Comparison of ENCODE assay signal across 7 cellular contexts in genomic region chr15:51736646-51737537, GRCh38. TPM values are rescaled to one million over a fixed set of nuclear protein-coding genes. Genes with fewer than 3 reads are reported as not detected.
A peak's percentile ranks its signal among the peaks of the same experiment; 100 is the strongest.
DNase-seq lines count a peak whose midpoint lies in the region; FAIRE-seq and TF ChIP-seq lines count a peak whose summit lies in the region.

No MANE protein-coding gene starts in this region.

- H3K27ac ChIP-seq in HEK293 (ENCODE audit: extremely low read depth, low read depth, low read length) = peak overlapping the region; percentile 63; the same call in 1 of the 2 replicates

- no peak for TF ChIP-seq POLR2A in GM12891 (IDR thresholded peaks at IDR 0.05; ENCODE audit: low read depth, low read length)

- H3K9me3 ChIP-seq in HEK293 (ENCODE audit: control insufficient read depth, insufficient read depth, low read depth, low read length) = no peaks in the 10 kb centered on the region

- H3K4me3 ChIP-seq in HEK293 (ENCODE audit: low read depth, low read length) = peak overlapping the region; percentile 48

- peak; percentile 39 for DNase-seq in GM12891 (ENCODE audit: insufficient read length, low spot score)
- peak; percentile 36 for DNase-seq in NCI-H146 treated with DMSO at 0.1 percent for 48 hours (lab: John Stamatoyannopoulos, UW; ENCODE audit: unreplicated experiment)
- DNase-seq in activated CD4-positive, alpha-beta T cell treated with anti-CD3 and anti-CD28 coated beads, Interleukin-2, amount 50 U/mL, for 4 hours = peak; percentile 57
- peak; percentile 56 for DNase-seq in ecto neural progenitor cell (ENCODE audit: low spot score)
- peak; percentile 14 for DNase-seq in middle frontal gyrus (ENCODE audit: extremely low spot score, low spot score)
- peak; percentile 77 for DNase-seq in stimulated activated naive CD4-positive, alpha-beta T cell treated with Interleukin-2 at 50 U/mL for 16 hours (lab: John Stamatoyannopoulos, UW)

- CTCF ChIA-PET in HEK293 (lab: Yijun Ruan, JAX) = interaction anchor here (0.5 to 1.5 kb wide), 4 partner anchors 17 to 86 kb away, joined by 3 to 5 read pairs (median 4); no protein-coding TSS in a partner anchor

- peak; percentile 83 for FAIRE-seq in GM12891 (lab: Jason Lieb, UNC)

- POLR2A ChIA-PET in HEK293 (lab: Yijun Ruan, JAX) = interaction anchor here (0.6 kb wide), 1 partner anchor 40 kb away, joined by 4 read pairs; no protein-coding TSS in a partner anchor

- no peaks in the 10 kb centered on the region for H3K4me1 ChIP-seq in HEK293 (ENCODE audit: control insufficient read depth, insufficient read depth, low read length)

- peak; percentile 41; the same call in 1 of the 2 replicates for TF ChIP-seq CTCF in HEK293 (tag by site-specific recombination; IDR thresholded peaks at IDR 0.05)

- H3K36me3 ChIP-seq in HEK293 (ENCODE audit: control insufficient read depth in 2 of 2, insufficient read depth in 1 of 2, low read length in 2 of 2) = no peaks in the 10 kb centered on the region

TF ChIP-seq in GM12891, 5 proteins besides CTCF, POLR2A, EP300 and RAD21:
- no peak for TF ChIP-seq TAF1 (IDR thresholded peaks at IDR 0.05; ENCODE audit: low read depth, low read length)
- TF ChIP-seq SPI1 (IDR thresholded peaks at IDR 0.05; ENCODE audit: low read depth, low read length) = no peak
- TF ChIP-seq POLR2AphosphoS5 (IDR thresholded peaks at IDR 0.05; ENCODE audit: low read depth, low read length) = no peak
- TF ChIP-seq POU2F2 (IDR thresholded peaks at IDR 0.05; ENCODE audit: low read depth, low read length) = no peak
- no peak for TF ChIP-seq PAX5 (IDR thresholded peaks at IDR 0.05; ENCODE audit: insufficient read depth, low read length, severe bottlenecking)

TF ChIP-seq in HEK293, 187 proteins besides CTCF, POLR2A, EP300 and RAD21 (continues in another document):
- TF ChIP-seq ZNF449 (tag by site-specific recombination; IDR thresholded peaks at IDR 0.05) (peak; percentile 79; the same call in 1 of the 2 replicates), GLIS2 (tag by site-specific recombination; IDR thresholded peaks at IDR 0.05) (peak; percentile 66), SP3 (tag by site-specific recombination; IDR thresholded peaks at IDR 0.05) (no peak), SP2 (tag by site-specific recombination; IDR thresholded peaks at IDR 0.05) (peak; percentile 44), ZIC2 (tag by site-specific recombination; IDR thresholded peaks at IDR 0.05) (peak; percentile 55), PATZ1 (tag by site-specific recombination; IDR thresholded peaks at IDR 0.05) (peak; percentile 62), SCRT1 (tag by site-specific recombination; IDR thresholded peaks at IDR 0.05; ENCODE audit: borderline replicate concordance) (peak; percentile 65), PRDM4 (tag by site-specific recombination; IDR thresholded peaks at IDR 0.05) (no peak), ZNF335 (tag by site-specific recombination; conservative IDR thresholded peaks at IDR 0.05) (peak; percentile 60), ZNF23 (tag by site-specific recombination; IDR thresholded peaks at IDR 0.05; ENCODE audit: borderline replicate concordance) (no peak), ZNF398 (tag by site-specific recombination; IDR thresholded peaks at IDR 0.05) (0 out of 2 replicates have a peak, but pooled peaks have one; percentile 13), PBX3 (CRISPR knock-in tag; IDR thresholded peaks at IDR 0.05) (no peak; the same call in 1 of the 2 replicates), KLF9 (tag by site-specific recombination; IDR thresholded peaks at IDR 0.05; ENCODE audit: low read depth) (0 out of 2 replicates have a peak, but pooled peaks have one; percentile 29), SP7 (tag by site-specific recombination; IDR thresholded peaks at IDR 0.05) (0 out of 2 replicates have a peak, but pooled peaks have one; percentile 27), ZNF660 (tag by site-specific recombination; IDR thresholded peaks at IDR 0.05) (no peak; the same call in 1 of the 2 replicates), ZNF768 (tag by site-specific recombination; IDR thresholded peaks at IDR 0.05) (no peak), ZNF600 (tag by site-specific recombination; IDR thresholded peaks at IDR 0.05) (0 out of 2 replicates have a peak, but pooled peaks have one; percentile 42), ZFP69B (tag by site-specific recombination; IDR thresholded peaks at IDR 0.05) (no peak), ZBTB8A (tag by site-specific recombination; IDR thresholded peaks at IDR 0.05) (0 out of 2 replicates have a peak, but pooled peaks have one; percentile 6), GLIS1 (tag by site-specific recombination; IDR thresholded peaks at IDR 0.05) (peak; percentile 69), ZNF677 (tag by site-specific recombination; IDR thresholded peaks at IDR 0.05) (no peak), ZBTB48 (tag by site-specific recombination; IDR thresholded peaks at IDR 0.05) (0 out of 2 replicates have a peak, but pooled peaks have one; percentile 22), IKZF3 (tag by site-specific recombination; IDR thresholded peaks at IDR 0.05) (no peak), SCRT2 (tag by site-specific recombination; IDR thresholded peaks at IDR 0.05) (peak; percentile 91)

RNA-seq across cellular contexts. Expression of gene LYSMD2, which starts 0.6 kb away (rescaled TPM):
- 13.8 TPM for polyA plus RNA-seq in GM12891 (2012; ENCODE audit: low read depth, missing spikeins)

RNA-seq across cellular contexts. Expression of gene TMOD2, which starts 14.5 kb away (rescaled TPM):
- 1.5 TPM for polyA plus RNA-seq in GM12891 (2012; ENCODE audit: low read depth, missing spikeins)

RNA-seq across cellular contexts. Expression of gene SCG3, which starts 55.6 kb away (rescaled TPM):
- not detected for polyA plus RNA-seq in GM12891 (2012; ENCODE audit: low read depth, missing spikeins)

Comparison
In these comparisons a context has a peak if more than half of its experiments do, and no peak if none do; other contexts are left out.
1. Peak in every context shown above with its lines: DNase-seq, H3K4me3 ChIP-seq and H3K27ac ChIP-seq.
2. DNase-seq: peak in every context shown above with its lines; median percentile 77 in stimulated activated naive CD4-positive, alpha-beta T cell treated with Interleukin-2 at 50 U/mL for 16 hours; 57 in activated CD4-positive, alpha-beta T cell treated with anti-CD3 and anti-CD28 coated beads, Interleukin-2, amount 50 U/mL, for 4 hours; 56 in ecto neural progenitor cell; 39 in GM12891; 36 in NCI-H146 treated with DMSO at 0.1 percent for 48 hours; 14 in middle frontal gyrus.